1 cellular context compared by ENCODE assay signal in the genomic region with DNA sequence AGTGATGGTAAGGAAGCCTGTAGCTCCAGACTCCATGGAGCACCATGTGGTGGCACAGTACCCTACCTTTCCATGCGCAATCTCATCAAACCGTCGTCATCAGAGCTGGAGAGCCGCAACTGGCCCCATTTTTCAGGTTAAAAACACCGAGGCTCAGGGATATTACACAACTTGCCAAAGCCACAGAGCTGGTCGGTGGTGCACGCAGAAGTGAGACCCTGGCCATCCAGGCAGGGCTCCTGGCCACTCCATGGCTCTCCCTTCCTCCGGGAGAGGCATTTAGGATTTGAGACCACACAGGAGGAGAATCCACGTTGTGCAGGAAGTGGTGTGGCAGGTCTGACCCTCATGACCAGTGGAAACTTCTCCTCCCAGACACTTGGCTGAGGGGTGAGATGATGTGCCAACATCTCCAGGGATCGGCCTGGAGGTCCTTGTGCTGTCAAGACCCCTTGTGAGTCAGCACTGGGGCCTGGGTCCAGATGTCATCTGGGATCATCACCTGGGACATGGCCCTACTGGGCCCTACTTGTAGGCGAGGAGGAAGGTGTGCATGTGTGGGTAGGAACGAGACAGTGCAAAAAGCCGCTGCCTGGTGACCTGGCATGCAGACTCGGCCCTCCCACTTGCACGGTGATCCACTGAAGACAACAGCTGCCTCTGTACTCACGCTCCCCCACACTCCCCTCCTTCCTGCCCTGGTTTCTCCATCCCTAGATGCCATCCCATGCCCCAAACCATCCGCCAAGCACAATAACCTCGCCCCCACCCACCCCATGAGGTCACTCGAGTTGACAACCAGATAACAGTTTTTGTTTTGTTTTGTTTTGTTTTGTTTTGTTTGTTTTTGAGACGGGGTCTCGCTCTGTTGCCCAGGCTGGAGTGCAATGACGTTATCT.
TF ChIP-seq lines count a peak whose summit lies in the region.

No MANE protein-coding gene starts in this region.

TF ChIP-seq in WTC11, 78 proteins besides CTCF, POLR2A, EP300 and RAD21:
- TF ChIP-seq TCF7 (CRISPR knock-in tag; IDR thresholded peaks at IDR 0.05; ENCODE audit: low read depth) (no peak), NR1H2 (CRISPR knock-in tag; IDR thresholded peaks at IDR 0.05) (no peak), ESRRA (CRISPR knock-in tag; IDR thresholded peaks at IDR 0.05; ENCODE audit: borderline replicate concordance) (no peak), GTF2I (CRISPR knock-in tag; conservative IDR thresholded peaks at IDR 0.05) (no peak)
